21 cellular contexts compared by ENCODE assay signal in genomic region chrX:133661962-133662839, GRCh38.
A peak's percentile ranks its signal among the peaks of the same experiment; 100 is the strongest.
DNase-seq lines count a peak whose midpoint lies in the region; ATAC-seq, FAIRE-seq and TF ChIP-seq lines count a peak whose summit lies in the region.
"Had no signal": no experiment of that assay in that cellular context is flagged by ENCODE, and none has a peak within 500 bp of the region (broad histone marks: within the 10 kb centered on the region; RNA-seq: fewer than 3 reads in every experiment).

No MANE protein-coding gene starts in this region.

- H3K9me2 ChIP-seq in GM23248 (ENCODE audit: insufficient read depth), result no peaks in the 10 kb centered on the region

- H3K27ac ChIP-seq in GM23248, result 0 out of 2 replicates have a peak overlapping the region, but pooled peaks have one; percentile 14
- H3K27ac ChIP-seq: KMS-11, PC-9, RWPE1 had no signal

- H3F3A ChIP-seq in GM23248 (ENCODE audit: insufficient read depth), result peaks cover 13% of the 10 kb centered on the region

- H3K4me3 ChIP-seq in GM23248 (no peak overlapping the region), bronchial epithelial cell (ENCODE audit: low read depth, low read length) (no peak overlapping the region)
- H3K4me3 ChIP-seq: HAP-1, MG63, PC-9 had no signal

- DNase-seq in AG08395 (ENCODE audit: low spot score) (peak; percentile 28), GM23248 (peak; percentile 79), bronchial epithelial cell (ENCODE audit: low read depth) (peak; percentile 37), fibroblast of the conjunctiva (ENCODE audit: low read depth) (peak; percentile 44), T1000 (lab: John Stamatoyannopoulos, UW) (no peak), HuH-7 (ENCODE audit: low spot score) (no peak)
- DNase-seq: C1 segment of cervical spinal cord; CD8-positive, alpha-beta memory T cell; DMS79; MG63; NCI-H1092; NCI-H1436 treated with DMSO at 0.1 percent for 48 hours; NCI-H2029; NCI-H345; NCI-H526; PC-9 had no signal

- no peak overlapping the region for H2AFZ ChIP-seq in GM23248
- H2AFZ ChIP-seq: PC-9 had no signal

- 41 to 43% methylated on average over 3 of the region's 3 CpGs for WGBS in GM23248 (ENCODE audit: low coverage in 1 of 2, low lambda C conversion rate in 2 of 2, missing lambda C conversion rate in 2 of 2), 2 experiments

- H3K9me3 ChIP-seq in GM23248 (ENCODE audit: low read depth), result no peaks in the 10 kb centered on the region
- H3K9me3 ChIP-seq: HAP-1, MG63 had no signal

- in situ Hi-C loops in GM23248 (cut with MboI), result loop anchor here (25.0 kb wide), 1 partner anchor 325 kb away; no protein-coding TSS in a partner anchor

- H4K20me1 ChIP-seq in GM23248 (ENCODE audit: insufficient read depth), result no peaks in the 10 kb centered on the region

- no peaks in the 10 kb centered on the region for H3K27me3 ChIP-seq in GM23248 (replicated peaks; ENCODE audit: insufficient read depth)
- no peaks in the 10 kb centered on the region for H3K27me3 ChIP-seq in bronchial epithelial cell (ENCODE audit: control insufficient read depth, insufficient read depth, low read length)
- H3K27me3 ChIP-seq: MG63 had no signal

- peaks cover 14% of the 10 kb centered on the region for H3K4me1 ChIP-seq in GM23248 (ENCODE audit: insufficient read depth)
- H3K4me1 ChIP-seq: HAP-1 had no signal

- no peak for TF ChIP-seq CTCF in bronchial epithelial cell (IDR thresholded peaks at IDR 0.05; ENCODE audit: insufficient read depth, low read length, severe bottlenecking)

- no peak overlapping the region for H3K4me2 ChIP-seq in GM23248 (ENCODE audit: unreplicated experiment)
- H3K4me2 ChIP-seq: KMS-11, PC-9 had no signal

- H3K79me2 ChIP-seq in GM23248 (ENCODE audit: insufficient read depth), result no peaks in the 10 kb centered on the region

- no peak for ATAC-seq in HG02642 (IDR thresholded peaks at IDR 0.05; ENCODE audit: poor library complexity, unreplicated experiment)
- ATAC-seq in GM21447 (IDR thresholded peaks at IDR 0.05; ENCODE audit: unreplicated experiment), result no peak

- H3K9ac ChIP-seq in GM23248, result no peak overlapping the region
- H3K9ac ChIP-seq: KMS-11 had no signal

- FAIRE-seq in bronchial epithelial cell (lab: Jason Lieb, UNC), result no peak

- no peaks in the 10 kb centered on the region for H3K36me3 ChIP-seq in GM23248 (ENCODE audit: low read depth)
- no peaks in the 10 kb centered on the region for H3K36me3 ChIP-seq in bronchial epithelial cell (ENCODE audit: control insufficient read depth, insufficient read depth, low read length)
- H3K36me3 ChIP-seq: MG63 had no signal

Comparison
In these comparisons a context has a peak if more than half of its experiments do, and no peak if none do; other contexts are left out.
1. DNase-seq: peak in AG08395 (single experiment), GM23248 (single experiment), bronchial epithelial cell (single experiment) and fibroblast of the conjunctiva (single experiment); none in T1000 (single experiment) and HuH-7 (single experiment).